8 cellular contexts compared by ENCODE assay signal in genomic region chr11:73625690-73626318, GRCh38. TPM values are rescaled to one million over a fixed set of nuclear protein-coding genes. Genes with fewer than 3 reads are reported as not detected.
DNase-seq lines count a peak whose midpoint lies in the region; ATAC-seq and TF ChIP-seq lines count a peak whose summit lies in the region.

No MANE protein-coding gene starts in this region.

- DNase-seq in COLO668 (lab: John Stamatoyannopoulos, UW; ENCODE audit: unreplicated experiment) (peak; percentile 53), epidermal melanocyte (ENCODE audit: insufficient read length, low spot score) (peak; percentile 88), mucosa of gallbladder (ENCODE audit: low spot score) (peak; percentile 81)
- DNase-seq in activated CD8-positive, alpha-beta memory T cell treated with anti-CD3 and anti-CD28 coated beads, Interleukin-2, amount 50 U/mL, for 24 hours (ENCODE audit: extremely low read depth) = peak; percentile 31
- DNase-seq in stimulated activated CD8-positive, alpha-beta memory T cell treated with anti-CD3 and anti-CD28 coated beads, Interleukin-4, amount 100 ng/mL, for 4 hours (ENCODE audit: low read depth in 2 of 2, low spot score in 1 of 2) = peak; percentile 33 to 40

- no peaks in the 10 kb centered on the region for H3K9me2 ChIP-seq in OCI-LY1 (ENCODE audit: low read depth, low read length)

- H3K9me3 ChIP-seq in OCI-LY1 (ENCODE audit: low read length) = no peaks in the 10 kb centered on the region

- H3K27me3 ChIP-seq in OCI-LY1 (ENCODE audit: insufficient read depth, low read length) = no peaks in the 10 kb centered on the region

- TF ChIP-seq EP300 in Ishikawa (IDR thresholded peaks at IDR 0.05; ENCODE audit: borderline replicate concordance) = no peak

- no peak overlapping the region for H2AFZ ChIP-seq in OCI-LY1 (ENCODE audit: low read length)

- TF ChIP-seq CTCF in OCI-LY1 (IDR thresholded peaks at IDR 0.05; ENCODE audit: low read length) = peak; percentile 84

- H3K4me1 ChIP-seq in OCI-LY1 (ENCODE audit: insufficient read depth, low read length, severe bottlenecking) = no peaks in the 10 kb centered on the region

- no peak overlapping the region for H3K9ac ChIP-seq in OCI-LY1 (ENCODE audit: low read length)

- H3F3A ChIP-seq in OCI-LY1 (ENCODE audit: insufficient read depth, low read length) = no peaks in the 10 kb centered on the region

- H3K4me3 ChIP-seq in OCI-LY1 (ENCODE audit: low read depth, low read length, poor library complexity, severe bottlenecking) = no peak overlapping the region

- no peak overlapping the region for H3K4me2 ChIP-seq in OCI-LY1 (ENCODE audit: low read length)

- no peaks in the 10 kb centered on the region for H3K36me3 ChIP-seq in OCI-LY1 (ENCODE audit: insufficient read depth, low read length)

- no peak overlapping the region for H3K27ac ChIP-seq in OCI-LY1 (ENCODE audit: low read depth, low read length, poor library complexity, severe bottlenecking)

- peak; percentile 94 for TF ChIP-seq RAD21 in Ishikawa (IDR thresholded peaks at IDR 0.05; ENCODE audit: low read depth)

- ATAC-seq in HG02973 (IDR thresholded peaks at IDR 0.05; ENCODE audit: unreplicated experiment) = no peak

- no peaks in the 10 kb centered on the region for H4K20me1 ChIP-seq in OCI-LY1 (ENCODE audit: insufficient read depth, low read length)

- no peaks in the 10 kb centered on the region for H3K79me2 ChIP-seq in OCI-LY1 (ENCODE audit: insufficient read depth, low read length)

TF ChIP-seq in Ishikawa, 13 proteins besides CTCF, POLR2A, EP300 and RAD21:
- TF ChIP-seq CEBPB (IDR thresholded peaks at IDR 0.05) (no peak), ZBTB7A (IDR thresholded peaks at IDR 0.05; ENCODE audit: low read depth) (no peak), NFIC (IDR thresholded peaks at IDR 0.05) (no peak), TCF12 (IDR thresholded peaks at IDR 0.05; ENCODE audit: low read depth) (no peak), MAX (IDR thresholded peaks at IDR 0.05) (0 out of 2 replicates have a peak, but pooled peaks have one; percentile 17)

RNA-seq across cellular contexts. Expression of gene PLEKHB1, which starts 20.6 kb away (rescaled TPM):
- 58.1 TPM for total RNA-seq in mucosa of gallbladder

RNA-seq across cellular contexts. Expression of gene FAM168A, which starts 27.9 kb away (rescaled TPM):
- total RNA-seq in mucosa of gallbladder = 50.2 TPM

Comparison
In these comparisons a context has a peak if more than half of its experiments do, and no peak if none do; other contexts are left out.
1. DNase-seq: peak in every context shown above with its lines; median percentile 88 in epidermal melanocyte; 81 in mucosa of gallbladder; 53 in COLO668; 36 in stimulated activated CD8-positive, alpha-beta memory T cell treated with anti-CD3 and anti-CD28 coated beads, Interleukin-4, amount 100 ng/mL, for 4 hours; 31 in activated CD8-positive, alpha-beta memory T cell treated with anti-CD3 and anti-CD28 coated beads, Interleukin-2, amount 50 U/mL, for 24 hours.